22 cellular contexts compared by ENCODE assay signal in the genomic region with DNA sequence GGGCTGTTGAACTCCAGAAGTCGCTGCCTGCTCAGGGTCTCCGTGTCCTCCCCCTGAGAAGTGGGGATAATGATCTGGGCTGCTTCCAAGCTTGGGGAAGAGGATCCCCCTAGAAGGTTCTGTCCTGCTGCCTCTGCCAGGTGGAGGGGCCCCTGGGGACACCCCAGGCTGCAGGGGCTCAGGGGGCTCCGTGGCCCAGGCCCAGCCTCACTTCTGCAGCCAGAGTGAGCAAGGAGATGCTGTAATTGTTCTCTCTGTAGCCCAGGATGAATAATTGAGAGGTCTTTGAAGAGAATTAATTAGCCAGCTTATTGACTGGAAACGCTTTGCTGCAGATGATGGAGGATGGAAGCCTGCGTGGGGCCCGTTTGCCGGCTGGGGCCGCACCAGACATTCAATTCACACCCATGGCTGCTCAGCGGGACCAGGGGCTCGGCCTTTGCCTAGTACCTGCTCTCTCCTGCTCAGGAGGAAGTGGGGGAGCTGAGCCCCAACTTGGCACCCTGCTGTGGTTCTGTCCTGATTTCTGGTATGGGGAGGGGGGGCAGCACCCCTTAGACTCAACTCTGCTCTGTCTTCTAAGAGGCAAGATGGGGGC. TPM values are rescaled to one million over a fixed set of nuclear protein-coding genes. Genes with fewer than 3 reads are reported as not detected.
DNase-seq lines count a peak whose midpoint lies in the region; ATAC-seq, FAIRE-seq and TF ChIP-seq lines count a peak whose summit lies in the region.
"Had no signal": no experiment of that assay in that cellular context is flagged by ENCODE, and none has a peak within 500 bp of the region (broad histone marks: within the 10 kb centered on the region; RNA-seq: fewer than 3 reads in every experiment).

No MANE protein-coding gene starts in this region.

- H3K27me3 Mint-ChIP-seq in neural crest cell (ENCODE audit: low read depth) = no peaks in the 10 kb centered on the region
- peaks cover 2% of the 10 kb centered on the region for H3K27me3 Mint-ChIP-seq in activated CD4-positive, alpha-beta T cell treated with anti-CD3 and anti-CD28 coated beads, Interleukin-2, amount 10 ng/mL, durations not matched to agents 7 days and 5 days

- H4K91ac ChIP-seq in H1 (replicated peaks; ENCODE audit: insufficient read length, low read length) = peak overlapping the region; percentile 86

- H3K4me3 Mint-ChIP-seq in neural crest cell = peak overlapping the region; percentile 72
- H3K4me3 Mint-ChIP-seq in activated CD4-positive, alpha-beta T cell treated with anti-CD3 and anti-CD28 coated beads, Interleukin-2, amount 10 ng/mL, durations not matched to agents 7 days and 5 days = no peak overlapping the region
- H3K4me3 Mint-ChIP-seq: effector memory CD8-positive, alpha-beta T cell had no signal

- no peak overlapping the region for H2AK5ac ChIP-seq in H1 (ENCODE audit: low read depth, low read length)

- H3K14ac ChIP-seq in H1 (ENCODE audit: insufficient read length) = no peak overlapping the region

- no peak for TF ChIP-seq RAD21 in H1 (IDR thresholded peaks at IDR 0.05 in 1 of 2, conservative IDR thresholded peaks at IDR 0.05 in 1 of 2; ENCODE audit: low read depth in 2 of 2, low read length in 2 of 2)

- peak overlapping the region; percentile 7 for H4K8ac ChIP-seq in H1 (ENCODE audit: extremely low read depth, insufficient read depth, low read length)

- peak overlapping the region; percentile 99; the same call in 1 of the 2 replicates for H2BK12ac ChIP-seq in H1 (ENCODE audit: low read depth, low read length)

- no peak overlapping the region for H3K56ac ChIP-seq in H1 (replicated peaks; ENCODE audit: insufficient read length, low read depth, low read length)

- peak overlapping the region; percentile 55 to 60 for H3K4me2 ChIP-seq in H1 (ENCODE audit: insufficient read depth in 1 of 2, low read depth in 2 of 2, low read length in 2 of 2)
- H3K4me2 ChIP-seq: KMS-11, SK-N-SH had no signal

- no peaks in the 10 kb centered on the region for H3K79me1 ChIP-seq in H1 (ENCODE audit: low read depth, low read length)

- H3K23ac ChIP-seq in H1 (ENCODE audit: insufficient read length) = no peak overlapping the region

- H2BK15ac ChIP-seq in H1 (ENCODE audit: low read length) = no peak overlapping the region

- DNase-seq in GM06990 (ENCODE audit: extremely low read depth, insufficient read length) (no peak), H1 (ENCODE audit: low read depth in 1 of 2, low spot score in 2 of 2) (peak in 1 of 2 experiments; percentile 53), neural crest cell (ENCODE audit: low read depth, low spot score) (no peak), esophagus muscularis mucosa (ENCODE audit: extremely low spot score) (no peak)
- no peak for DNase-seq in stimulated activated CD8-positive, alpha-beta memory T cell treated with anti-CD3 and anti-CD28 coated beads, Interleukin-4, amount 100 ng/mL, for 48 hours
- DNase-seq in activated CD4-positive, alpha-beta T cell treated with anti-CD3 and anti-CD28 coated beads, Interleukin-2, amount 10 ng/mL, durations not matched to agents 7 days and 5 days = no peak
- DNase-seq: activated effector memory CD4-positive, alpha-beta T cell treated with anti-CD3 and anti-CD28 coated beads, Interleukin-2, amount 50 U/mL, for 16 hours; amygdala; cerebellar nuclear complex; effector memory CD8-positive, alpha-beta T cell; midbrain; stimulated activated CD4-positive, alpha-beta T cell treated with anti-CD3 and anti-CD28 coated beads, Interleukin-4, amount 100 ng/mL, for 1 hour; T1000 had no signal

- no peak overlapping the region; the same call in 1 of the 2 replicates for H2AFZ ChIP-seq in H1 (ENCODE audit: low read length)

- TF ChIP-seq CTCF in GM06990 (IDR thresholded peaks at IDR 0.05; ENCODE audit: insufficient read depth, low read length, poor library complexity, severe bottlenecking) (peak; percentile 5), H1 (IDR thresholded peaks at IDR 0.05; ENCODE audit: control extremely low read depth in 1 of 3, insufficient read depth in 1 of 3, low read depth in 1 of 3, low read length in 3 of 3) (no peak), neural crest cell (conservative IDR thresholded peaks at IDR 0.05) (no peak), esophagus muscularis mucosa (IDR thresholded peaks at IDR 0.05) (no peak), gastroesophageal sphincter (IDR thresholded peaks at IDR 0.05) (no peak)

- TF ChIP-seq EP300 in H1 (IDR thresholded peaks at IDR 0.05; ENCODE audit: borderline replicate concordance in 1 of 2, low read depth in 2 of 2, low read length in 2 of 2) = no peak
- TF ChIP-seq EP300 in esophagus muscularis mucosa (IDR thresholded peaks at IDR 0.05) = no peak
- TF ChIP-seq EP300 in gastroesophageal sphincter (IDR thresholded peaks at IDR 0.05) = no peak

- H4K20me1 ChIP-seq in H1 (replicated peaks in 1 of 2; ENCODE audit: control insufficient read depth in 1 of 2, insufficient read depth in 2 of 2, low read length in 2 of 2) = no peaks in the 10 kb centered on the region

- H2BK20ac ChIP-seq in H1 (ENCODE audit: low read length) = peak overlapping the region; percentile 80; the same call in 1 of the 2 replicates

- CTCF ChIA-PET in H1 (lab: Charles Lee; ENCODE audit: partially characterized antibody) = interaction anchor here (0.6 to 7.8 kb wide), 11 partner anchors 13 to 175 kb away, joined by 3 to 50 read pairs (median 5); no protein-coding TSS in a partner anchor
- CTCF ChIA-PET in activated CD4-positive, alpha-beta T cell treated with anti-CD3 and anti-CD28 coated beads, Interleukin-2, amount 10 ng/mL, durations not matched to agents 7 days and 5 days (lab: Charles Lee) = interaction anchor here (0.7 to 2.8 kb wide), 7 partner anchors 10 to 20 kb away, joined by 3 to 10 read pairs (median 4); no protein-coding TSS in a partner anchor

- H3K4ac ChIP-seq in H1 (replicated peaks; ENCODE audit: insufficient read length, low read depth, low read length) = no peak overlapping the region

- H3K9ac ChIP-seq in HUES64 (ENCODE audit: low read depth, low read length) = peak overlapping the region; percentile 62
- no peak overlapping the region for H3K9ac ChIP-seq in H1 (replicated peaks in 1 of 4; ENCODE audit: extremely low read depth in 1 of 4, low read depth in 3 of 4, low read length in 3 of 4)
- H3K9ac ChIP-seq: KMS-11, SK-N-SH had no signal

- H3K4me3 ChIP-seq in GM06990 (replicated peaks; ENCODE audit: low read depth, low read length) = no peak overlapping the region
- no peak overlapping the region for H3K4me3 ChIP-seq in HUES64 (ENCODE audit: low read length)
- peak overlapping the region in 1 of 4 experiments; percentile 42; a peak in 1 of 8 replicates for H3K4me3 ChIP-seq in H1 (ENCODE audit: extremely low read depth in 1 of 4, insufficient read depth in 2 of 4, low read depth in 3 of 4, low read length in 4 of 4)
- no peak overlapping the region for H3K4me3 ChIP-seq in esophagus muscularis mucosa
- no peak overlapping the region for H3K4me3 ChIP-seq in gastroesophageal sphincter
- H3K4me3 ChIP-seq: pancreas had no signal

- H3K9me3 ChIP-seq in HUES64 (ENCODE audit: insufficient read depth, low read depth, low read length) = no peaks in the 10 kb centered on the region
- H3K9me3 ChIP-seq in H1 (ENCODE audit: insufficient read depth in 2 of 2, low read depth in 1 of 2, low read length in 1 of 2) = no peaks in the 10 kb centered on the region; a peak in 1 of 4 replicates
- H3K9me3 ChIP-seq in esophagus muscularis mucosa = no peaks in the 10 kb centered on the region
- H3K9me3 ChIP-seq in gastroesophageal sphincter = no peaks in the 10 kb centered on the region
- H3K9me3 ChIP-seq: pancreas, SK-N-SH had no signal

- 42% methylated on average over 10 of the region's 10 CpGs for WGBS in HUES64
- 54% methylated on average over 10 of the region's 10 CpGs; no CpG with 5 or more reads in 1 of the 2 experiments for WGBS in H1 (ENCODE audit: extremely low coverage in 1 of 2, insufficient coverage in 1 of 2, insufficient read length in 1 of 2, insufficient replicate concordance in 2 of 2, low coverage in 1 of 2, low lambda C conversion rate in 2 of 2, missing lambda C conversion rate in 1 of 2), 2 experiments
- WGBS in esophagus muscularis mucosa = 83% methylated on average over 10 of the region's 10 CpGs
- 97% methylated on average over 5 of the region's 10 CpGs; no CpG with 5 or more reads in 1 of the 2 donors for WGBS in gastroesophageal sphincter (ENCODE audit: low coverage in 1 of 2), 2 donors

- H2BK120ac ChIP-seq in H1 (replicated peaks; ENCODE audit: low read depth, low read length) = peak overlapping the region; percentile 82

- peak overlapping the region; percentile 92; the same call in 1 of the 2 replicates for H2BK5ac ChIP-seq in H1 (ENCODE audit: low read depth, low read length)

- H3K4me1 ChIP-seq in HUES64 (ENCODE audit: insufficient read depth, low read length) (peaks cover 52% of the 10 kb centered on the region), H1 (replicated peaks in 1 of 4; ENCODE audit: control insufficient read depth in 3 of 4, insufficient read depth in 4 of 4, low read length in 3 of 4) (peaks cover 16 to 59% (median 46%) of the 10 kb centered on the region in 4 experiments), esophagus muscularis mucosa (peaks cover 6 to 20% (median 15%) of the 10 kb centered on the region in 4 donors), gastroesophageal sphincter (no peaks in the 10 kb centered on the region)

- no peak for TF ChIP-seq POLR2A in H1 (IDR thresholded peaks at IDR 0.05; ENCODE audit: control extremely low read depth in 1 of 2, low read depth in 2 of 2, low read length in 2 of 2)
- no peak for TF ChIP-seq POLR2A in esophagus muscularis mucosa (IDR thresholded peaks at IDR 0.05; ENCODE audit: low read depth)
- TF ChIP-seq POLR2A in gastroesophageal sphincter (IDR thresholded peaks at IDR 0.05) = no peak

- H3K27me3 ChIP-seq in GM06990 (replicated peaks; ENCODE audit: control insufficient read depth, insufficient read depth, low read length) = peaks cover 3% of the 10 kb centered on the region
- H3K27me3 ChIP-seq in HUES64 (ENCODE audit: insufficient read depth, low read length) = 0 out of 2 replicates have a peak, but pooled peaks cover 4% of the 10 kb centered on the region
- peaks cover 0 to 2% (median 0%) of the 10 kb centered on the region in 4 experiments; a peak in 4 of 7 replicates for H3K27me3 ChIP-seq in H1 (replicated peaks in 1 of 4; ENCODE audit: control insufficient read depth in 3 of 4, extremely low read depth in 1 of 4, insufficient read depth in 3 of 4, low read length in 3 of 4)
- H3K27me3 ChIP-seq in esophagus muscularis mucosa = peaks cover 0 to 47% (median 0%) of the 10 kb centered on the region in 4 donors
- H3K27me3 ChIP-seq in gastroesophageal sphincter = peaks cover 46% of the 10 kb centered on the region
- H3K27me3 ChIP-seq: pancreas had no signal

- no peak for ATAC-seq in gastroesophageal sphincter
- ATAC-seq: effector memory CD8-positive, alpha-beta T cell had no signal

- intact Hi-C loops in esophagus muscularis mucosa (cut with DNase I) = no loop called here

- POLR2A ChIA-PET in H1 (lab: Charles Lee; ENCODE audit: partially characterized antibody) = interaction anchor here (1.0 to 2.6 kb wide), 8 partner anchors 9 to 99 kb away, joined by 3 to 23 read pairs (median 6); no protein-coding TSS in a partner anchor
- POLR2A ChIA-PET in activated CD4-positive, alpha-beta T cell treated with anti-CD3 and anti-CD28 coated beads, Interleukin-2, amount 10 ng/mL, durations not matched to agents 7 days and 5 days (lab: Charles Lee) = no interaction called here

- no peaks in the 10 kb centered on the region for H3K36me3 Mint-ChIP-seq in neural crest cell (ENCODE audit: low read depth)
- no peaks in the 10 kb centered on the region for H3K36me3 Mint-ChIP-seq in activated CD4-positive, alpha-beta T cell treated with anti-CD3 and anti-CD28 coated beads, Interleukin-2, amount 10 ng/mL, durations not matched to agents 7 days and 5 days (ENCODE audit: low read depth)

- peak overlapping the region; percentile 63 for H4K5ac ChIP-seq in H1 (ENCODE audit: insufficient read length, low read depth, low read length)

- H3K27ac ChIP-seq in HUES64 (ENCODE audit: low read depth, low read length) (no peak overlapping the region), H1 (ENCODE audit: low read depth, low read length) (no peak overlapping the region), esophagus muscularis mucosa (replicated peaks in 1 of 4) (no peak overlapping the region), gastroesophageal sphincter (no peak overlapping the region)
- H3K27ac ChIP-seq: KMS-11, pancreas had no signal

- peaks cover 32% of the 10 kb centered on the region for H3K4me1 Mint-ChIP-seq in neural crest cell
- peaks cover 31% of the 10 kb centered on the region for H3K4me1 Mint-ChIP-seq in activated CD4-positive, alpha-beta T cell treated with anti-CD3 and anti-CD28 coated beads, Interleukin-2, amount 10 ng/mL, durations not matched to agents 7 days and 5 days

- peak overlapping the region; percentile 93 for H3K18ac ChIP-seq in H1 (ENCODE audit: extremely low read depth, low read length)

- no peaks in the 10 kb centered on the region for H3K36me3 ChIP-seq in GM06990 (ENCODE audit: control insufficient read depth, insufficient read depth, low read length)
- H3K36me3 ChIP-seq in HUES64 (ENCODE audit: insufficient read depth, low read length) = no peaks in the 10 kb centered on the region
- no peaks in the 10 kb centered on the region for H3K36me3 ChIP-seq in H1 (ENCODE audit: control insufficient read depth in 2 of 4, insufficient read depth in 4 of 4, low read length in 3 of 4)
- no peaks in the 10 kb centered on the region for H3K36me3 ChIP-seq in esophagus muscularis mucosa
- no peaks in the 10 kb centered on the region for H3K36me3 ChIP-seq in gastroesophageal sphincter
- H3K36me3 ChIP-seq: pancreas had no signal

- H3K27ac Mint-ChIP-seq in neural crest cell (ENCODE audit: unreplicated experiment) = no peak overlapping the region
- H3K27ac Mint-ChIP-seq in activated CD4-positive, alpha-beta T cell treated with anti-CD3 and anti-CD28 coated beads, Interleukin-2, amount 10 ng/mL, durations not matched to agents 7 days and 5 days = no peak overlapping the region
- H3K27ac Mint-ChIP-seq: effector memory CD8-positive, alpha-beta T cell had no signal

- no peaks in the 10 kb centered on the region for H3K79me2 ChIP-seq in H1 (ENCODE audit: control insufficient read depth in 1 of 2, insufficient read depth in 2 of 2, low read length in 2 of 2)

- no peaks in the 10 kb centered on the region; the same call in 1 of the 2 replicates for H3K23me2 ChIP-seq in H1 (ENCODE audit: low read depth, low read length)

- no peaks in the 10 kb centered on the region for H3K9me3 Mint-ChIP-seq in neural crest cell
- no peaks in the 10 kb centered on the region for H3K9me3 Mint-ChIP-seq in activated CD4-positive, alpha-beta T cell treated with anti-CD3 and anti-CD28 coated beads, Interleukin-2, amount 10 ng/mL, durations not matched to agents 7 days and 5 days
- H3K9me3 Mint-ChIP-seq: effector memory CD8-positive, alpha-beta T cell had no signal

- FAIRE-seq in H1 (lab: Jason Lieb, UNC) = no peak
- FAIRE-seq: kidney, pancreas had no signal

RNA-seq across cellular contexts. Expression of a gene that starts 38.6 kb away (rescaled TPM):
- polyA plus RNA-seq in HUES64 (2013, experiment 1 of 2) = not detected
- polyA plus RNA-seq in HUES64 (2013, experiment 2 of 2) = 0.25 TPM
- total RNA-seq in H1 (2021; fragmentation: NEBNext Ultra II Directional; extraction: Animal tissue kit (Norgen Biotek cat#: 25700)) = 0.15 TPM in 1 of 2 replicates, not detected in the other
- 0.05 and 0.14 TPM in 2 replicates for polyA plus RNA-seq in H1 (2011; rRNA removed)
- polyA plus RNA-seq in H1 (2011; cell fraction: cytosol; rRNA removed) = 0.17 TPM
- 0.68 TPM for polyA plus RNA-seq in H1 (2011; cell fraction: nucleus; rRNA removed)
- 0.13 to 0.36 TPM (median 0.23 TPM) in 4 replicates for polyA plus RNA-seq in H1 (2012, experiment 1 of 2)
- polyA plus RNA-seq in H1 (2012, experiment 2 of 2) = not detected
- 0.02 TPM for polyA plus RNA-seq in H1 (2013, experiment 1 of 2)
- polyA plus RNA-seq in H1 (2013, experiment 2 of 2) = not detected
- not detected in 2 replicates for polyA minus RNA-seq in H1 (2011; rRNA and poly(A)+ RNA removed)
- polyA minus RNA-seq in H1 (2011; cell fraction: cytosol; rRNA and poly(A)+ RNA removed) = not detected
- not detected for polyA minus RNA-seq in H1 (2011; cell fraction: nucleus; rRNA and poly(A)+ RNA removed)
- total RNA-seq in neural crest cell (not detected in 2 replicates), esophagus muscularis mucosa (not detected), gastroesophageal sphincter (not detected)
- not detected for total RNA-seq in activated CD4-positive, alpha-beta T cell treated with anti-CD3 and anti-CD28 coated beads, Interleukin-2, amount 10 ng/mL, durations not matched to agents 7 days and 5 days
- total RNA-seq: H4, kidney, pancreas, skeletal muscle tissue, subcutaneous adipose tissue had no signal
- polyA plus RNA-seq: SK-N-SH had no signal

RNA-seq across cellular contexts. Expression of a gene that starts 55.9 kb away (rescaled TPM):
- 91.6 TPM for polyA plus RNA-seq in HUES64 (2013, experiment 1 of 2)
- 99.2 TPM for polyA plus RNA-seq in HUES64 (2013, experiment 2 of 2)
- 106 and 108 TPM in 2 replicates for total RNA-seq in H1 (2021; fragmentation: NEBNext Ultra II Directional; extraction: Animal tissue kit (Norgen Biotek cat#: 25700))
- 42.2 and 48.8 TPM in 2 replicates for polyA plus RNA-seq in H1 (2011; rRNA removed)
- 53.5 TPM for polyA plus RNA-seq in H1 (2011; cell fraction: cytosol; rRNA removed)
- polyA plus RNA-seq in H1 (2011; cell fraction: nucleus; rRNA removed) = 78.0 TPM
- polyA plus RNA-seq in H1 (2012, experiment 1 of 2) = 58.7 to 71.7 TPM (median 68.1 TPM) in 4 replicates
- 111 TPM for polyA plus RNA-seq in H1 (2012, experiment 2 of 2)
- polyA plus RNA-seq in H1 (2013, experiment 1 of 2) = 64.6 TPM
- 66.0 TPM for polyA plus RNA-seq in H1 (2013, experiment 2 of 2)
- 39.6 and 46.5 TPM in 2 replicates for polyA minus RNA-seq in H1 (2011; rRNA and poly(A)+ RNA removed)
- polyA minus RNA-seq in H1 (2011; cell fraction: cytosol; rRNA and poly(A)+ RNA removed) = 43.1 TPM
- 41.5 TPM for polyA minus RNA-seq in H1 (2011; cell fraction: nucleus; rRNA and poly(A)+ RNA removed)
- 123 and 134 TPM in 2 replicates for total RNA-seq in neural crest cell
- 1 to 10 TPM in 1 of 4 donors, under 1 TPM in 2, not detected in 1; under 0.01 to 2.0 (median 0.13) TPM for total RNA-seq in esophagus muscularis mucosa
- total RNA-seq in gastroesophageal sphincter = 1 to 10 TPM in 1 of 4 donors, under 1 TPM in 1, not detected in 2; 0.27 to 1.6 TPM
- total RNA-seq in activated CD4-positive, alpha-beta T cell treated with anti-CD3 and anti-CD28 coated beads, Interleukin-2, amount 10 ng/mL, durations not matched to agents 7 days and 5 days = 100 to 1,000 TPM; 113 to 117 TPM

Comparison
In these comparisons a context has a peak if more than half of its experiments do, and no peak if none do; other contexts are left out.
1. RNA of a gene that starts 55.9 kb away (total RNA-seq): 123 to 134 TPM in neural crest cell, 113 to 117 TPM in activated CD4-positive, alpha-beta T cell treated with anti-CD3 and anti-CD28 coated beads, Interleukin-2, amount 10 ng/mL, durations not matched to agents 7 days and 5 days and 106 to 108 TPM in H1; 0.27 to 1.6 TPM in gastroesophageal sphincter and under 0.01 to 2.0 TPM in esophagus muscularis mucosa; every median in the first group is over 10 times any median in the second.